In genomic region chr1:234582626-234583354, GRCh38 we compare ENCODE assay signal across 15 cellular contexts. TPM values are rescaled to one million over a fixed set of nuclear protein-coding genes. Genes with fewer than 3 reads are reported as not detected.
DNase-seq lines count a peak whose midpoint lies in the region; ATAC-seq, FAIRE-seq and TF ChIP-seq lines count a peak whose summit lies in the region.
"Had no signal": no experiment of that assay in that cellular context is flagged by ENCODE, and none has a peak within 500 bp of the region (broad histone marks: within the 10 kb centered on the region; RNA-seq: fewer than 3 reads in every experiment).

No MANE protein-coding gene starts in this region.

- peaks cover 66% of the 10 kb centered on the region for H3K4me1 Mint-ChIP-seq in brain
- peaks cover 50% of the 10 kb centered on the region for H3K4me1 Mint-ChIP-seq in neural crest cell

- intact Hi-C loops in tibial artery (cut with DNase I; ENCODE audit: low total_unique reads) = loop anchor here (5.0 kb wide), 1 partner anchor 35 kb away; no protein-coding TSS in a partner anchor

- FAIRE-seq in GM12891 (lab: Jason Lieb, UNC) = no peak

- DNase-seq in neural crest cell (ENCODE audit: low read depth, low spot score) (no peak), tibial artery (peak in 1 of 2 donors; percentile 73), GM12891 (ENCODE audit: insufficient read length, low spot score) (no peak), inferior parietal cortex (ENCODE audit: extremely low spot score) (no peak)
- DNase-seq: activated T-cell treated with anti-CD3 and anti-CD28 coated beads, Interleukin-2, amount 50 U/mL, for 24 hours; cortex of kidney; DND-41; mammary epithelial cell; SIG-M5; T-helper 9 cell; trophoblast cell had no signal

- no peaks in the 10 kb centered on the region for H3K9me3 Mint-ChIP-seq in brain
- H3K9me3 Mint-ChIP-seq in neural crest cell = peaks cover 3% of the 10 kb centered on the region
- H3K9me3 Mint-ChIP-seq: activated T-cell treated with anti-CD3 and anti-CD28 coated beads, Interleukin-2, amount 50 U/mL, for 24 hours had no signal

- H3K4me3 Mint-ChIP-seq in brain (peak overlapping the region in 1 of 5 experiments; percentile 45), neural crest cell (peak overlapping the region; percentile 61)
- H3K4me3 Mint-ChIP-seq: activated T-cell treated with anti-CD3 and anti-CD28 coated beads, Interleukin-2, amount 50 U/mL, for 24 hours had no signal

- no peak for TF ChIP-seq EP300 in gastroesophageal sphincter (IDR thresholded peaks at IDR 0.05)

- TF ChIP-seq CTCF in brain (conservative IDR thresholded peaks at IDR 0.05) (no peak), gastroesophageal sphincter (IDR thresholded peaks at IDR 0.05) (no peak), neural crest cell (conservative IDR thresholded peaks at IDR 0.05) (no peak), tibial artery (IDR thresholded peaks at IDR 0.05) (no peak)

- H3K27me3 Mint-ChIP-seq in brain = peaks cover 7% of the 10 kb centered on the region
- no peaks in the 10 kb centered on the region for H3K27me3 Mint-ChIP-seq in neural crest cell (ENCODE audit: low read depth)

- TF ChIP-seq POLR2A in gastroesophageal sphincter (IDR thresholded peaks at IDR 0.05) (no peak), GM12891 (IDR thresholded peaks at IDR 0.05; ENCODE audit: low read depth, low read length) (no peak)

- peak overlapping the region; percentile 72 to 86 (median 82) for H3K27ac ChIP-seq in gastroesophageal sphincter
- peak overlapping the region; percentile 86 to 89 for H3K27ac ChIP-seq in tibial artery
- H3K27ac ChIP-seq: C4-2B had no signal

- H3K4me1 ChIP-seq in gastroesophageal sphincter (peaks cover 16 to 60% (median 26%) of the 10 kb centered on the region in 3 donors), tibial artery (peaks cover 6 to 67% (median 47%) of the 10 kb centered on the region in 4 donors)

- H3K27ac Mint-ChIP-seq in brain (peak overlapping the region in 3 of 5 experiments; percentile 21 to 63 (median 49)), neural crest cell (ENCODE audit: unreplicated experiment) (no peak overlapping the region)
- H3K27ac Mint-ChIP-seq: activated T-cell treated with anti-CD3 and anti-CD28 coated beads, Interleukin-2, amount 50 U/mL, for 24 hours had no signal

- H3K36me3 ChIP-seq in gastroesophageal sphincter = no peaks in the 10 kb centered on the region
- H3K36me3 ChIP-seq in tibial artery = no peaks in the 10 kb centered on the region

- ATAC-seq in gastroesophageal sphincter = no peak
- no peak for ATAC-seq in GM21515 (IDR thresholded peaks at IDR 0.05; ENCODE audit: unreplicated experiment)

- H3K9me3 ChIP-seq in gastroesophageal sphincter = no peaks in the 10 kb centered on the region
- H3K9me3 ChIP-seq in tibial artery = no peaks in the 10 kb centered on the region

- H3K36me3 Mint-ChIP-seq in brain (no peaks in the 10 kb centered on the region), neural crest cell (ENCODE audit: low read depth) (no peaks in the 10 kb centered on the region)

- WGBS in gastroesophageal sphincter (ENCODE audit: low coverage in 1 of 2), 2 donors = 19 to 25% methylated on average over 8 to 9 of the region's 10 CpGs

- H3K4me3 ChIP-seq in gastroesophageal sphincter = no peak overlapping the region
- no peak overlapping the region for H3K4me3 ChIP-seq in tibial artery

- H3K27me3 ChIP-seq in gastroesophageal sphincter (no peaks in the 10 kb centered on the region), tibial artery (no peaks in the 10 kb centered on the region)

TF ChIP-seq in GM12891, 5 proteins besides CTCF, POLR2A, EP300 and RAD21:
- no peak for TF ChIP-seq POLR2AphosphoS5 (IDR thresholded peaks at IDR 0.05; ENCODE audit: low read depth, low read length)
- TF ChIP-seq TAF1 (IDR thresholded peaks at IDR 0.05; ENCODE audit: low read depth, low read length) = no peak

RNA-seq across cellular contexts. Expression of gene IRF2BP2, which starts 27.2 kb away (rescaled TPM):
- polyA plus RNA-seq in brain (ENCODE audit: insufficient read depth, low read depth, low replicate concordance) = 163 TPM
- total RNA-seq in gastroesophageal sphincter (100 to 1,000 TPM in 3 of 4 donors, 10 to 100 TPM in 1; 70.1 to 107 (median 104) TPM), neural crest cell (55.6 and 59.9 TPM in 2 replicates)
- polyA plus RNA-seq in GM12891 (2012; ENCODE audit: low read depth, missing spikeins) = 99.5 TPM
